Comparison of ENCODE assay signal across 2 cellular contexts in the genomic region with DNA sequence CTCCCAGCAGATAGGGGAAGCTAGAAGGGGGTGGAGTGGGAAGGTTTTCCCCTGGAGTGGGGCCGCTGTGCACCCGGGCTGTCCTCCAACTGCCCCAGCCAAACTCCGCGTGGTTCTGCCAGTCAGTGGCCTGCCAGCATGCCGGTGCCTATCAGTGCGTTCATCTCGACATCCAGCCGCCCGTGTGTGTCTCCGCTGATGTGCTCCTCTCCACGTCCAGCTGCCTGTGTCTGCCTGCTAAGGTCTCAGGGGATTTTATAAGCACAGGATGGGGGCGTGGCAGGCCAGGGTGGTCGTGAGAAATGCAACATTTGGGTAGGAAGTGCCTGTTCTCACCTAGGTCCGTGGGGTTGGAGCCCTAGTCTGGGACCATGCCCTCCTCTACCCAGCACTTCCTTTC. TPM values are rescaled to one million over a fixed set of nuclear protein-coding genes. Genes with fewer than 3 reads are reported as not detected.
"Had no signal": no experiment of that assay in that cellular context is flagged by ENCODE, and none has a peak within 500 bp of the region (broad histone marks: within the 10 kb centered on the region; RNA-seq: fewer than 3 reads in every experiment).

No MANE protein-coding gene starts in this region.

RNA-seq across cellular contexts. Expression of gene PRODH, which starts 17.0 kb away (rescaled TPM):
- total RNA-seq: lung microvascular endothelial cell, pulmonary artery endothelial cell had no signal
